ENCODE assay signal across 25 cellular contexts in genomic region chr2:237952851-237953250, GRCh38. TPM values are rescaled to one million over a fixed set of nuclear protein-coding genes. Genes with fewer than 3 reads are reported as not detected.
DNase-seq lines count a peak whose midpoint lies in the region; ATAC-seq, FAIRE-seq and TF ChIP-seq lines count a peak whose summit lies in the region.
"Had no signal": no experiment of that assay in that cellular context is flagged by ENCODE, and none has a peak within 500 bp of the region (broad histone marks: within the 10 kb centered on the region; RNA-seq: fewer than 3 reads in every experiment).

No MANE protein-coding gene starts in this region.

- TF ChIP-seq CTCF in HepG2 (CRISPR knock-in tag; IDR thresholded peaks at IDR 0.05) (no peak), right lobe of liver (IDR thresholded peaks at IDR 0.05) (no peak)

- no peak overlapping the region for H2BK5ac ChIP-seq in trophoblast cell (ENCODE audit: low read depth, low read length, poor library complexity)

- H4K12ac ChIP-seq in trophoblast cell (ENCODE audit: low read depth, low read length): no peak overlapping the region

- intact Hi-C loops in HepG2 (cut with micrococcal nuclease; ENCODE audit: unreplicated experiment) (no loop called here), right lobe of liver (cut with DNase I) (no loop called here)

- H3K4me1 ChIP-seq in HepG2 (ENCODE audit: insufficient read depth, low read length): 0 out of 2 replicates have a peak, but pooled peaks cover 5% of the 10 kb centered on the region
- H3K4me1 ChIP-seq in right lobe of liver: peaks cover 0 to 4% (median 0%) of the 10 kb centered on the region in 4 donors
- peaks cover 0 to 3% of the 10 kb centered on the region in 2 experiments for H3K4me1 ChIP-seq in trophoblast cell (ENCODE audit: control insufficient read depth in 1 of 2, insufficient read depth in 2 of 2, low read length in 2 of 2)
- H3K4me1 ChIP-seq: Caco-2 had no signal

- no peaks in the 10 kb centered on the region for H3K79me1 ChIP-seq in trophoblast cell (ENCODE audit: low read length)

- no peak overlapping the region for H3K4me2 ChIP-seq in HepG2 (ENCODE audit: low read depth, low read length)
- no peak overlapping the region for H3K4me2 ChIP-seq in trophoblast cell (ENCODE audit: low read length)
- H3K4me2 ChIP-seq: BLaER1 treated with 17β-estradiol and CSF1 and Interleukin-3, amounts not matched to agents 10 nM and 100 nM had no signal

- H3K9me3 ChIP-seq in HepG2 (ENCODE audit: low read length) (no peaks in the 10 kb centered on the region), right lobe of liver (no peaks in the 10 kb centered on the region), SK-N-MC (ENCODE audit: low read depth, low read length) (no peaks in the 10 kb centered on the region), trophoblast cell (ENCODE audit: insufficient read depth, low read depth, low read length) (peaks cover 2% of the 10 kb centered on the region)
- H3K9me3 ChIP-seq: Caco-2 had no signal

- H2AFZ ChIP-seq in HepG2 (ENCODE audit: low read length) (no peak overlapping the region), trophoblast cell (ENCODE audit: insufficient read depth, low read length, poor library complexity) (no peak overlapping the region)

- H3K14ac ChIP-seq in trophoblast cell (ENCODE audit: low read length): no peak overlapping the region

- H3K4me3 ChIP-seq in HepG2 (replicated peaks in 1 of 3; ENCODE audit: insufficient read depth in 1 of 3, low read depth in 2 of 3, low read length in 3 of 3): no peak overlapping the region
- H3K4me3 ChIP-seq in right lobe of liver: no peak overlapping the region
- H3K4me3 ChIP-seq in SK-N-MC: no peak overlapping the region
- no peak overlapping the region for H3K4me3 ChIP-seq in trophoblast cell (ENCODE audit: low read depth, low read length)
- H3K4me3 ChIP-seq: BLaER1 treated with 17β-estradiol and CSF1 and Interleukin-3, amounts not matched to agents 10 nM and 100 nM; GM12878 had no signal

- WGBS in HepG2 (ENCODE audit: low lambda C conversion rate): 11% methylated on average over 2 of the region's 2 CpGs
- WGBS in right lobe of liver (ENCODE audit: insufficient coverage, low coverage, low lambda C conversion rate, missing lambda C conversion rate): 64% methylated on average over 2 of the region's 2 CpGs
- no CpG with 5 or more reads among the region's 2 CpGs for WGBS in trophoblast cell (ENCODE audit: extremely low coverage, insufficient coverage, insufficient read length)

- no peak for TF ChIP-seq POLR2A in HepG2 (IDR thresholded peaks at IDR 0.05; ENCODE audit: insufficient read depth in 1 of 2, low read depth in 2 of 2, low read length in 2 of 2)
- no peak for TF ChIP-seq POLR2A in right lobe of liver (IDR thresholded peaks at IDR 0.05)

- no peak for FAIRE-seq in HepG2 (lab: Jason Lieb, UNC)
- FAIRE-seq: A204.1, D721Med, GM12878, GM12892, GM18507 had no signal

- no peak for TF ChIP-seq EP300 in HepG2 (IDR thresholded peaks at IDR 0.05; ENCODE audit: low read depth in 2 of 2, low read length in 2 of 2)
- no peak for TF ChIP-seq EP300 in HepG2 (CRISPR knock-in tag; IDR thresholded peaks at IDR 0.05; ENCODE audit: borderline replicate concordance)

- peaks cover 10 to 28% of the 10 kb centered on the region in 2 experiments for H3K27me3 ChIP-seq in HepG2 (ENCODE audit: control insufficient read depth in 1 of 2, insufficient read depth in 2 of 2, low read length in 2 of 2)
- H3K27me3 ChIP-seq in right lobe of liver: no peaks in the 10 kb centered on the region
- H3K27me3 ChIP-seq in trophoblast cell (ENCODE audit: insufficient read depth, low read length): peaks cover 12% of the 10 kb centered on the region
- H3K27me3 ChIP-seq: BLaER1 treated with 17β-estradiol and CSF1 and Interleukin-3, amounts not matched to agents 10 nM and 100 nM had no signal

- H2BK120ac ChIP-seq in trophoblast cell (ENCODE audit: insufficient read depth, low read length, poor library complexity): no peak overlapping the region

- H3K27ac ChIP-seq in HepG2 (ENCODE audit: extremely low read length, insufficient read depth, low read length) (no peak overlapping the region), right lobe of liver (no peak overlapping the region), SK-N-MC (peak overlapping the region; percentile 88), trophoblast cell (ENCODE audit: low read depth, low read length) (no peak overlapping the region)
- H3K27ac ChIP-seq: BLaER1 treated with 17β-estradiol and CSF1 and Interleukin-3, amounts not matched to agents 10 nM and 100 nM; C4-2B had no signal

- POLR2A ChIA-PET in HepG2 (lab: Yijun Ruan, JAX): no interaction called here

- no peak overlapping the region for H2BK12ac ChIP-seq in trophoblast cell (ENCODE audit: low read length)

- no peak for DNase-seq in HepG2 (ENCODE audit: low spot score)
- DNase-seq in right lobe of liver: no peak
- DNase-seq in SK-N-MC (ENCODE audit: low read depth, low spot score): peak; percentile 95
- peak; percentile 37 to 67 for DNase-seq in trophoblast cell
- no peak for DNase-seq in NCI-H446 treated with DMSO at 0.1 percent for 48 hours (lab: John Stamatoyannopoulos, UW)
- no peak for DNase-seq in foreskin melanocyte
- DNase-seq: 8988T; AML-193; Caco-2; Calu3; CD4-positive, alpha-beta T cell; CD8-positive, alpha-beta T cell; DMS153; DMS53; DMS79; DND-41; EL; GDM1 had no signal

- no peak overlapping the region for H3K18ac ChIP-seq in trophoblast cell (ENCODE audit: low read length)

- no peak overlapping the region for H4K8ac ChIP-seq in trophoblast cell (ENCODE audit: low read depth, low read length)

- in situ Hi-C loops in HepG2 (cut with HindIII; ENCODE audit: extremely low pct_ligation_motif_present, low pct_unique_long_range_greater_than_20kb): no loop called here

- no peak for TF ChIP-seq RAD21 in HepG2 (CRISPR knock-in tag; IDR thresholded peaks at IDR 0.05)

- no peaks in the 10 kb centered on the region for H3K36me3 ChIP-seq in HepG2 (replicated peaks in 1 of 2; ENCODE audit: control insufficient read depth in 1 of 2, insufficient read depth in 2 of 2, low read length in 2 of 2)
- no peaks in the 10 kb centered on the region for H3K36me3 ChIP-seq in right lobe of liver
- no peaks in the 10 kb centered on the region for H3K36me3 ChIP-seq in SK-N-MC (ENCODE audit: insufficient read depth, low read length)
- H3K36me3 ChIP-seq in trophoblast cell (ENCODE audit: control insufficient read depth in 1 of 2, insufficient read depth in 2 of 2, low read length in 2 of 2): no peaks in the 10 kb centered on the region
- H3K36me3 ChIP-seq: BLaER1 treated with 17β-estradiol and CSF1 and Interleukin-3, amounts not matched to agents 10 nM and 100 nM had no signal

- BruUV-seq in HepG2 (replicated peaks; lab: Mats Ljungman, UMichigan): no TSS peak

- no peak overlapping the region for H3K9ac ChIP-seq in HepG2 (ENCODE audit: insufficient read depth, low read depth, low read length)
- no peak overlapping the region for H3K9ac ChIP-seq in SK-N-MC (ENCODE audit: insufficient read length)
- H3K9ac ChIP-seq in trophoblast cell (ENCODE audit: low read length): no peak overlapping the region
- H3K9ac ChIP-seq: BLaER1 treated with 17β-estradiol and CSF1 and Interleukin-3, amounts not matched to agents 10 nM and 100 nM had no signal

- H4K91ac ChIP-seq in trophoblast cell (ENCODE audit: low read depth, low read length): no peak overlapping the region

- H3K79me2 ChIP-seq in HepG2 (ENCODE audit: insufficient read depth, low read length) (no peaks in the 10 kb centered on the region), trophoblast cell (ENCODE audit: control insufficient read depth, insufficient read depth, low read length, poor library complexity) (no peaks in the 10 kb centered on the region)

- H4K20me1 ChIP-seq in HepG2 (ENCODE audit: insufficient read depth, low read length): no peaks in the 10 kb centered on the region
- H4K20me1 ChIP-seq: BLaER1 treated with 17β-estradiol and CSF1 and Interleukin-3, amounts not matched to agents 10 nM and 100 nM had no signal

- no peak overlapping the region for H3K23ac ChIP-seq in trophoblast cell (ENCODE audit: low read length)

- no peak overlapping the region for H2AK5ac ChIP-seq in trophoblast cell (ENCODE audit: low read length)

- no peak overlapping the region for H3K4ac ChIP-seq in trophoblast cell (ENCODE audit: low read depth, low read length)

- ATAC-seq in HepG2: no peak
- no peak for ATAC-seq in right lobe of liver
- ATAC-seq: CD8-positive, alpha-beta T cell; GM12878 had no signal

- CTCF ChIA-PET in HepG2 (lab: Yijun Ruan, JAX; ENCODE audit: low intra/inter-chr PET ratio, low total read pairs): no interaction called here

TF ChIP-seq in HepG2, 621 proteins besides CTCF, POLR2A, EP300 and RAD21:
- 0 out of 2 replicates have a peak, but pooled peaks have one; percentile 2 for TF ChIP-seq CEBPB (IDR thresholded peaks at IDR 0.05; ENCODE audit: borderline replicate concordance, low read depth, low read length)
- no peak for TF ChIP-seq AGO1 (IDR thresholded peaks at IDR 0.05; ENCODE audit: low read depth, low read length, poor library complexity, severe bottlenecking)

RNA-seq across cellular contexts. Expression of gene UBE2F, which starts 14.0 kb away (rescaled TPM):
- total RNA-seq in HepG2 (2016; rRNA removed; fragmentation: Illumina TruSeq; extraction: Trizol) (73.1 and 79.8 TPM in 2 replicates), right lobe of liver (10 to 100 TPM; 23.3 to 44.9 (median 28.3) TPM)
- total RNA-seq in HepG2 (2016; cell fraction: cytosol; rRNA removed; fragmentation: Illumina TruSeq; extraction: Trizol; ENCODE audit: low read depth): 177 and 237 TPM in 2 replicates
- total RNA-seq in HepG2 (2016; cell fraction: insoluble cytoplasmic fraction; rRNA removed; fragmentation: Illumina TruSeq; extraction: Trizol): 65.1 and 76.9 TPM in 2 replicates
- 185 and 204 TPM in 2 replicates for total RNA-seq in HepG2 (2016; cell fraction: membrane; rRNA removed; fragmentation: Illumina TruSeq; extraction: Trizol)
- 34.3 and 36.3 TPM in 2 replicates for total RNA-seq in HepG2 (2016; cell fraction: nucleus; rRNA removed; fragmentation: Illumina TruSeq; extraction: Trizol)
- 27.3 and 35.4 TPM in 2 replicates for polyA plus RNA-seq in HepG2 (2011; rRNA removed)
- polyA plus RNA-seq in HepG2 (2011; cell fraction: cytosol; rRNA removed): 41.8 and 45.9 TPM in 2 replicates
- 13.6 and 17.3 TPM in 2 replicates for polyA plus RNA-seq in HepG2 (2011; cell fraction: nucleus; rRNA removed)
- 40.6 and 43.1 TPM in 2 replicates for polyA plus RNA-seq in HepG2 (2012)
- 290 and 368 TPM in 2 replicates for polyA plus RNA-seq in HepG2 (2016; cell fraction: cytosol; fragmentation: Illumina TruSeq; extraction: Trizol; ENCODE audit: low read depth)
- 92.1 and 108 TPM in 2 replicates for polyA plus RNA-seq in HepG2 (2016; cell fraction: insoluble cytoplasmic fraction; fragmentation: Illumina TruSeq; extraction: Trizol; ENCODE audit: low read depth)
- polyA plus RNA-seq in HepG2 (2016; cell fraction: membrane; fragmentation: Illumina TruSeq; extraction: Trizol; ENCODE audit: low read depth): 202 and 262 TPM in 2 replicates
- 52.7 and 59.5 TPM in 2 replicates for polyA plus RNA-seq in HepG2 (2016; cell fraction: nucleus; fragmentation: Illumina TruSeq; extraction: Trizol; ENCODE audit: insufficient read depth, low read depth)
- 12.1 and 13.1 TPM in 2 replicates for polyA minus RNA-seq in HepG2 (2011; rRNA and poly(A)+ RNA removed; ENCODE audit: low replicate concordance)
- 14.9 and 15.7 TPM in 2 replicates for polyA minus RNA-seq in HepG2 (2011; cell fraction: cytosol; rRNA and poly(A)+ RNA removed)
- 29.1 and 31.0 TPM in 2 replicates for polyA minus RNA-seq in HepG2 (2011; cell fraction: nucleus; rRNA and poly(A)+ RNA removed)
- polyA plus RNA-seq in trophoblast cell (2013): 37.2 and 37.5 TPM in 2 replicates

Comparison
In these comparisons a context has a peak if more than half of its experiments do, and no peak if none do; other contexts are left out.
1. DNase-seq: peak in SK-N-MC (single experiment) and trophoblast cell (2 of 2); none in HepG2 (single experiment), right lobe of liver (0 of 3), NCI-H446 treated with DMSO at 0.1 percent for 48 hours (single experiment) and foreskin melanocyte (single experiment).